13 cellular contexts compared by ENCODE assay signal in the genomic region with DNA sequence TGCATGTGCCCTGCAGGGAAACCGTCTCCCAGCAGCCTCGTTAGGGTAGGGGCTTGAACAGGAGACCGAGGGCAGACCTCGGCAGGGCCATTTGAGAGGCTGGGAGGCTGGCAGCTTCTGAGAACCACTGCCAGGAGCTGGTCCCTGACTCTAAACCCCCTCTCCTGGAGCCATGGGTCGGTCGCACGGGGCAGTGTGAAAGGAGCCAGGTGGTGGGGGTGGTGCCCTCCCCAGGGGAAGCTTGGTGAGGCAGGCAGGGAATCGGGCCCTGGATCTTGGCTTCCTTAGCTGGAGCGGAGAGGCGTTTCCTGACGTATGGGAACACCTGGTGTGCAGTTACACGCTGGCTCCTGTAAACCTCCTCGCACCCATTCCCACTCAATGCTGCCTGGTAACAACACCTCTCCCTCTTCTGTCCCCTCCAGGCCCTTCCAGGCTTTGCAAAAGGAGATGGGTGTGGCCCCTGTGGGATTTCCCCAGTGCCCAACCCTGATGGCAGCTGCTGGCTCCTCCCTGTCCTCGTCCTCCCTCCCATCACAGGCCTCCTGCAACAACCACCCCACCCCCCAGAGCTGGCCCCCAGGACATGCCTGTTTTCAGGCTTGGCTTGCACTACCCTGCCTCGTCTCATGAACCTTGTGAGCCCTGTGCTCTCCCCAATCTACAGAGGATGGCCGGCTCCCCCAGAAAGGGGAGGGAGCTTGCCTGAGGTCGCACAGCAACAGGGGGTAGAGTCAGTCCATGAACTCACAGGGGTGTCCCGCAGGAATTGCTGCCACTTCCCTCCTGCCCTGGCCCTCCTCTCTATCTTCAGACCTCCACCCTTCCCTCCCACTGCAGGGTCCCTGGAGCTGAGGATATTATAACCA. TPM values are rescaled to one million over a fixed set of nuclear protein-coding genes. Genes with fewer than 3 reads are reported as not detected.
DNase-seq lines count a peak whose midpoint lies in the region; ATAC-seq and TF ChIP-seq lines count a peak whose summit lies in the region.
"Had no signal": no experiment of that assay in that cellular context is flagged by ENCODE, and none has a peak within 500 bp of the region (broad histone marks: within the 10 kb centered on the region; RNA-seq: fewer than 3 reads in every experiment).

No MANE protein-coding gene starts in this region.

- H3K9me3 ChIP-seq in HEK293 (ENCODE audit: control insufficient read depth, insufficient read depth, low read depth, low read length): no peaks in the 10 kb centered on the region
- H3K9me3 ChIP-seq: MG63 had no signal

- TF ChIP-seq CTCF in HEK293 (tag by site-specific recombination; IDR thresholded peaks at IDR 0.05) (no peak), dorsolateral prefrontal cortex (IDR thresholded peaks at IDR 0.05 in 54 of 56, conservative IDR thresholded peaks at IDR 0.05 in 2 of 56; ENCODE audit: low read depth in 1 of 56, partially characterized antibody in 56 of 56) (no peak)

- POLR2A ChIA-PET in HEK293 (lab: Yijun Ruan, JAX): no interaction called here

- intact Hi-C loops in dorsolateral prefrontal cortex (cut with DNase I) (no loop called here), posterior vena cava (cut with DNase I) (no loop called here)

- ATAC-seq in HG02938 (IDR thresholded peaks at IDR 0.05; ENCODE audit: unreplicated experiment): no peak
- ATAC-seq: PC-3 had no signal

- H3K4me3 ChIP-seq in HEK293 (ENCODE audit: low read depth, low read length): no peak overlapping the region
- no peak overlapping the region for H3K4me3 ChIP-seq in dorsolateral prefrontal cortex
- H3K4me3 ChIP-seq: MG63 had no signal

- H3K36me3 ChIP-seq in HEK293 (ENCODE audit: control insufficient read depth in 2 of 2, insufficient read depth in 1 of 2, low read length in 2 of 2): no peaks in the 10 kb centered on the region
- H3K36me3 ChIP-seq: MG63 had no signal

- CTCF ChIA-PET in HEK293 (lab: Yijun Ruan, JAX): interaction anchor here (0.9 to 1.9 kb wide), 4 partner anchors 25 to 180 kb away, joined by 3 to 6 read pairs (median 4); no protein-coding TSS in a partner anchor

- no peaks in the 10 kb centered on the region for H3K27me3 ChIP-seq in dorsolateral prefrontal cortex
- H3K27me3 ChIP-seq: MG63 had no signal

- DNase-seq in NCI-H2081 (lab: John Stamatoyannopoulos, UW) (peak; percentile 5 to 7), NCI-H2081 treated with DMSO at 0.1 percent for 48 hours (lab: John Stamatoyannopoulos, UW) (no peak), dorsolateral prefrontal cortex (peak in 7 of 10 donors; percentile 4 to 32 (median 18)), posterior vena cava (ENCODE audit: low spot score) (peak; percentile 62), NCI-H82 (lab: John Stamatoyannopoulos, UW) (no peak)
- DNase-seq in stimulated activated naive CD4-positive, alpha-beta T cell (lab: John Stamatoyannopoulos, UW): no peak
- DNase-seq: foreskin fibroblast, GOT3, MG63, PC-3 had no signal

- H3K4me1 ChIP-seq in HEK293 (ENCODE audit: control insufficient read depth, insufficient read depth, low read length): no peaks in the 10 kb centered on the region

- no peak overlapping the region for H3K27ac ChIP-seq in HEK293 (ENCODE audit: extremely low read depth, low read depth, low read length)
- H3K27ac ChIP-seq in dorsolateral prefrontal cortex: no peak overlapping the region

TF ChIP-seq in HEK293, 187 proteins besides CTCF, POLR2A, EP300 and RAD21:
- TF ChIP-seq ZNF521 (tag by site-specific recombination; IDR thresholded peaks at IDR 0.05) (no peak), KLF1 (tag by site-specific recombination; IDR thresholded peaks at IDR 0.05) (peak; percentile 90), GLIS2 (tag by site-specific recombination; IDR thresholded peaks at IDR 0.05) (0 out of 2 replicates have a peak, but pooled peaks have one; percentile 16), GLIS1 (tag by site-specific recombination; IDR thresholded peaks at IDR 0.05) (peak; percentile 81), KLF9 (tag by site-specific recombination; IDR thresholded peaks at IDR 0.05; ENCODE audit: low read depth) (peak; percentile 21; the same call in 1 of the 2 replicates), KLF17 (tag by site-specific recombination; IDR thresholded peaks at IDR 0.05) (peak; percentile 32; the same call in 1 of the 2 replicates)
- TF ChIP-seq, protein P1, sequence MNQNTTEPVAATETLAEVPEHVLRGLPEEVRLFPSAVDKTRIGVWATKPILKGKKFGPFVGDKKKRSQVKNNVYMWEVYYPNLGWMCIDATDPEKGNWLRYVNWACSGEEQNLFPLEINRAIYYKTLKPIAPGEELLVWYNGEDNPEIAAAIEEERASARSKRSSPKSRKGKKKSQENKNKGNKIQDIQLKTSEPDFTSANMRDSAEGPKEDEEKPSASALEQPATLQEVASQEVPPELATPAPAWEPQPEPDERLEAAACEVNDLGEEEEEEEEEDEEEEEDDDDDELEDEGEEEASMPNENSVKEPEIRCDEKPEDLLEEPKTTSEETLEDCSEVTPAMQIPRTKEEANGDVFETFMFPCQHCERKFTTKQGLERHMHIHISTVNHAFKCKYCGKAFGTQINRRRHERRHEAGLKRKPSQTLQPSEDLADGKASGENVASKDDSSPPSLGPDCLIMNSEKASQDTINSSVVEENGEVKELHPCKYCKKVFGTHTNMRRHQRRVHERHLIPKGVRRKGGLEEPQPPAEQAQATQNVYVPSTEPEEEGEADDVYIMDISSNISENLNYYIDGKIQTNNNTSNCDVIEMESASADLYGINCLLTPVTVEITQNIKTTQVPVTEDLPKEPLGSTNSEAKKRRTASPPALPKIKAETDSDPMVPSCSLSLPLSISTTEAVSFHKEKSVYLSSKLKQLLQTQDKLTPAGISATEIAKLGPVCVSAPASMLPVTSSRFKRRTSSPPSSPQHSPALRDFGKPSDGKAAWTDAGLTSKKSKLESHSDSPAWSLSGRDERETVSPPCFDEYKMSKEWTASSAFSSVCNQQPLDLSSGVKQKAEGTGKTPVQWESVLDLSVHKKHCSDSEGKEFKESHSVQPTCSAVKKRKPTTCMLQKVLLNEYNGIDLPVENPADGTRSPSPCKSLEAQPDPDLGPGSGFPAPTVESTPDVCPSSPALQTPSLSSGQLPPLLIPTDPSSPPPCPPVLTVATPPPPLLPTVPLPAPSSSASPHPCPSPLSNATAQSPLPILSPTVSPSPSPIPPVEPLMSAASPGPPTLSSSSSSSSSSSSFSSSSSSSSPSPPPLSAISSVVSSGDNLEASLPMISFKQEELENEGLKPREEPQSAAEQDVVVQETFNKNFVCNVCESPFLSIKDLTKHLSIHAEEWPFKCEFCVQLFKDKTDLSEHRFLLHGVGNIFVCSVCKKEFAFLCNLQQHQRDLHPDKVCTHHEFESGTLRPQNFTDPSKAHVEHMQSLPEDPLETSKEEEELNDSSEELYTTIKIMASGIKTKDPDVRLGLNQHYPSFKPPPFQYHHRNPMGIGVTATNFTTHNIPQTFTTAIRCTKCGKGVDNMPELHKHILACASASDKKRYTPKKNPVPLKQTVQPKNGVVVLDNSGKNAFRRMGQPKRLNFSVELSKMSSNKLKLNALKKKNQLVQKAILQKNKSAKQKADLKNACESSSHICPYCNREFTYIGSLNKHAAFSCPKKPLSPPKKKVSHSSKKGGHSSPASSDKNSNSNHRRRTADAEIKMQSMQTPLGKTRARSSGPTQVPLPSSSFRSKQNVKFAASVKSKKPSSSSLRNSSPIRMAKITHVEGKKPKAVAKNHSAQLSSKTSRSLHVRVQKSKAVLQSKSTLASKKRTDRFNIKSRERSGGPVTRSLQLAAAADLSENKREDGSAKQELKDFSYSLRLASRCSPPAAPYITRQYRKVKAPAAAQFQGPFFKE (tag by site-specific recombination; IDR thresholded peaks at IDR 0.05; ENCODE audit: borderline replicate concordance): no peak

RNA-seq across cellular contexts. Expression of gene ADRA2B, which starts 24.4 kb away (rescaled TPM):
- total RNA-seq in dorsolateral prefrontal cortex (1 to 10 TPM in 33 of 120 experiments, under 1 TPM in 85, not detected in 2; 0.14 to 4.8 (median 0.60) TPM), posterior vena cava (1 to 10 TPM; 4.1 to 7.1 TPM)
- total RNA-seq: lung microvascular endothelial cell, PC-3 had no signal

RNA-seq across cellular contexts. Expression of gene ASTL, which starts 46.4 kb away (rescaled TPM):
- total RNA-seq in dorsolateral prefrontal cortex: 1 to 10 TPM in 19 of 120 experiments, under 1 TPM in 42, not detected in 59; 0.29 to 7.9 (median 0.86) TPM
- not detected for total RNA-seq in posterior vena cava
- total RNA-seq: lung microvascular endothelial cell, PC-3 had no signal

RNA-seq across cellular contexts. Expression of gene DUSP2, which starts 53.3 kb away (rescaled TPM):
- total RNA-seq in dorsolateral prefrontal cortex (100 to 1,000 TPM in 1 of 120 experiments, 10 to 100 TPM in 20, 1 to 10 TPM in 99; 2.9 to 109 (median 7.5) TPM), posterior vena cava (1 to 10 TPM; 3.5 to 3.8 TPM)

RNA-seq across cellular contexts. Expression of gene GPAT2, which starts 57.2 kb away (rescaled TPM):
- 10 to 100 TPM in 3 of 120 experiments, 1 to 10 TPM in 114, under 1 TPM in 3; 0.91 to 13.4 (median 4.5) TPM for total RNA-seq in dorsolateral prefrontal cortex
- total RNA-seq in posterior vena cava: 1 to 10 TPM; 6.0 to 10.0 TPM
- total RNA-seq: PC-3 had no signal

Comparison
In these comparisons a context has a peak if more than half of its experiments do, and no peak if none do; other contexts are left out.
1. DNase-seq: peak in NCI-H2081 (2 of 2), dorsolateral prefrontal cortex (7 of 10) and posterior vena cava (single experiment); none in NCI-H2081 treated with DMSO at 0.1 percent for 48 hours (single experiment), stimulated activated naive CD4-positive, alpha-beta T cell (0 of 6) and NCI-H82 (single experiment).